9 cellular contexts compared by ENCODE assay signal in the genomic region with DNA sequence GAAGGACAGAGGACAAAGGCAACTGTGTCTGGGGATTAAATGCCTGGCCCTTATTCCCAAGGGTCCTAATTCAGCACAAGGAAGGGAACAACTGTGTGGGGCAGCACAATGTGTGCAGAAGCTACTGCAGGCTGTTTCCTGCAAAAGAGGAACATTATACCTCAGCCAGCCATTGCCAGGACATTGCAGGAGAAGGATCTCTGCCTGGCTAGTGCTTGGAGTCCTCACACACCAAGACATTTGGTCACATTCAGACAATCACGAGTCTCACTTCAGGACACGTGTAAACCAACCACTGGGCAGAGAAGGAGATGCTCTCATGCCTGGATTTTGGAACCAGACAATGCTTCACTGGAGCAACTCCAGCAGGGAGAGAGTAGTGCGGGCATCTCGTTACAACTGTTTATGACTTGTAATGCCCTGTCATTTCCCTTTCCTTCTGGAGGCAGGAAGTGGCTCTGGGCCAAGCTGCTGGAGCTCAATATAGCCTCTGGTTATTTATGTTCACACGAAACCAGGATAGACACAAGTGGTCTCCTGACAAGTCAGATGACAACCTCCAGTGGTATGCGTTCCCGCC. TPM values are rescaled to one million over a fixed set of nuclear protein-coding genes. Genes with fewer than 3 reads are reported as not detected.
DNase-seq lines count a peak whose midpoint lies in the region; ATAC-seq and TF ChIP-seq lines count a peak whose summit lies in the region.
"Had no signal": no experiment of that assay in that cellular context is flagged by ENCODE, and none has a peak within 500 bp of the region (broad histone marks: within the 10 kb centered on the region; RNA-seq: fewer than 3 reads in every experiment).

No MANE protein-coding gene starts in this region.

- H3K27me3 ChIP-seq in Loucy (ENCODE audit: insufficient read depth, low read length, poor library complexity, severe bottlenecking): no peaks in the 10 kb centered on the region
- H3K27me3 ChIP-seq in lung (ENCODE audit: control insufficient read depth, insufficient read depth): no peaks in the 10 kb centered on the region

- TF ChIP-seq CTCF in GM12865 (IDR thresholded peaks at IDR 0.05; ENCODE audit: insufficient read depth, low read depth, low read length, missing control alignments): no peak
- no peak for TF ChIP-seq CTCF in Loucy (conservative IDR thresholded peaks at IDR 0.05; ENCODE audit: low read length)
- TF ChIP-seq CTCF in lung (IDR thresholded peaks at IDR 0.05; ENCODE audit: control extremely low read depth, extremely low read depth): no peak
- TF ChIP-seq CTCF in activated CD8-positive, alpha-beta T cell treated with anti-CD3 and anti-CD28 coated beads for 36 hours (IDR thresholded peaks at IDR 0.05): no peak

- H3K36me3 Mint-ChIP-seq in activated CD8-positive, alpha-beta T cell treated with anti-CD3 and anti-CD28 coated beads for 36 hours (ENCODE audit: low read depth): no peaks in the 10 kb centered on the region

- H2AFZ ChIP-seq in Loucy (ENCODE audit: low read length): peak overlapping the region; percentile 78

- ATAC-seq in lung (ENCODE audit: insufficient read depth, low FRiP score): no peak
- ATAC-seq in activated CD8-positive, alpha-beta T cell treated with anti-CD3 and anti-CD28 coated beads for 36 hours: no peak
- no peak for ATAC-seq in stimulated activated naive CD8-positive, alpha-beta T cell treated with anti-CD3 and anti-CD28 coated beads, Interleukin-15, amount 100 ng/mL, for 72 hours
- ATAC-seq in HG02571 (IDR thresholded peaks at IDR 0.05; ENCODE audit: unreplicated experiment): no peak

- H3F3A ChIP-seq in Loucy (ENCODE audit: low read depth): no peaks in the 10 kb centered on the region

- peak overlapping the region; percentile 24 for H3K9ac ChIP-seq in Loucy (ENCODE audit: low read depth, low read length, poor library complexity, severe bottlenecking)

- no peaks in the 10 kb centered on the region for H4K20me1 ChIP-seq in Loucy (ENCODE audit: insufficient read depth, low read length, poor library complexity, severe bottlenecking)

- H3K9me3 Mint-ChIP-seq in activated CD8-positive, alpha-beta T cell treated with anti-CD3 and anti-CD28 coated beads for 36 hours: no peaks in the 10 kb centered on the region
- H3K9me3 Mint-ChIP-seq in stimulated activated naive CD8-positive, alpha-beta T cell treated with anti-CD3 and anti-CD28 coated beads, Interleukin-15, amount 100 ng/mL, for 72 hours: no peaks in the 10 kb centered on the region
- H3K9me3 Mint-ChIP-seq: stimulated activated naive CD8-positive, alpha-beta T cell treated with anti-CD3 and anti-CD28 coated beads, Interleukin-15, Interleukin-2, amounts not matched to agents 100 ng/mL and 50 ng/mL, for 24 hours had no signal

- H3K4me2 ChIP-seq in Loucy (ENCODE audit: low read depth, low read length, poor library complexity, severe bottlenecking): peak overlapping the region; percentile 43

- H3K9me3 ChIP-seq in Loucy (ENCODE audit: insufficient read depth, low read depth, low read length): no peaks in the 10 kb centered on the region
- H3K9me3 ChIP-seq in lung (ENCODE audit: control insufficient read depth in 2 of 2, insufficient read depth in 1 of 2, low read length in 1 of 2): no peaks in the 10 kb centered on the region

- CTCF ChIA-PET in activated CD8-positive, alpha-beta T cell treated with anti-CD3 and anti-CD28 coated beads for 36 hours (lab: Charles Lee): no interaction called here

- DNase-seq in GM12865 (ENCODE audit: low read depth) (peak; percentile 37), astrocyte of the hippocampus (ENCODE audit: low read depth, low spot score) (peak; percentile 27), lung (ENCODE audit: low spot score) (peak; percentile 41)
- DNase-seq in activated CD8-positive, alpha-beta T cell treated with anti-CD3 and anti-CD28 coated beads for 36 hours: no peak
- DNase-seq in stimulated activated naive CD8-positive, alpha-beta T cell treated with anti-CD3 and anti-CD28 coated beads, Interleukin-15, amount 100 ng/mL, for 72 hours: no peak
- DNase-seq in activated naive CD4-positive, alpha-beta T cell (lab: John Stamatoyannopoulos, UW): no peak

- H3K36me3 ChIP-seq in Loucy (ENCODE audit: insufficient read depth, low read length) (no peaks in the 10 kb centered on the region), lung (ENCODE audit: control insufficient read depth in 2 of 2, insufficient read depth in 2 of 2, low read length in 2 of 2) (no peaks in the 10 kb centered on the region)

- POLR2A ChIA-PET in activated CD8-positive, alpha-beta T cell treated with anti-CD3 and anti-CD28 coated beads for 36 hours (lab: Charles Lee): no interaction called here

- no peak overlapping the region for H3K27ac Mint-ChIP-seq in activated CD8-positive, alpha-beta T cell treated with anti-CD3 and anti-CD28 coated beads for 36 hours
- no peak overlapping the region for H3K27ac Mint-ChIP-seq in stimulated activated naive CD8-positive, alpha-beta T cell treated with anti-CD3 and anti-CD28 coated beads, Interleukin-15, amount 100 ng/mL, for 72 hours
- H3K27ac Mint-ChIP-seq: stimulated activated naive CD8-positive, alpha-beta T cell treated with anti-CD3 and anti-CD28 coated beads, Interleukin-15, Interleukin-2, amounts not matched to agents 100 ng/mL and 50 ng/mL, for 24 hours had no signal

- no peaks in the 10 kb centered on the region for H3K79me2 ChIP-seq in Loucy (ENCODE audit: insufficient read depth, low read length)

- WGBS in lung, 2 donors: 13 to 26% methylated on average over 7 of the region's 7 CpGs

- no peaks in the 10 kb centered on the region for H3K9me2 ChIP-seq in Loucy (replicated peaks; ENCODE audit: low read depth, low read length)

- no peak overlapping the region for H3K4me3 Mint-ChIP-seq in activated CD8-positive, alpha-beta T cell treated with anti-CD3 and anti-CD28 coated beads for 36 hours
- H3K4me3 Mint-ChIP-seq in stimulated activated naive CD8-positive, alpha-beta T cell treated with anti-CD3 and anti-CD28 coated beads, Interleukin-15, amount 100 ng/mL, for 72 hours: no peak overlapping the region
- H3K4me3 Mint-ChIP-seq: stimulated activated naive CD8-positive, alpha-beta T cell treated with anti-CD3 and anti-CD28 coated beads, Interleukin-15, Interleukin-2, amounts not matched to agents 100 ng/mL and 50 ng/mL, for 24 hours had no signal

- intact Hi-C loops in activated CD8-positive, alpha-beta T cell treated with anti-CD3 and anti-CD28 coated beads for 36 hours (cut with micrococcal nuclease): no loop called here

- no peaks in the 10 kb centered on the region for H3K4me1 Mint-ChIP-seq in activated CD8-positive, alpha-beta T cell treated with anti-CD3 and anti-CD28 coated beads for 36 hours (ENCODE audit: low read depth)
- H3K4me1 Mint-ChIP-seq in stimulated activated naive CD8-positive, alpha-beta T cell treated with anti-CD3 and anti-CD28 coated beads, Interleukin-15, amount 100 ng/mL, for 72 hours: no peaks in the 10 kb centered on the region

- peaks cover 23% of the 10 kb centered on the region for H3K4me1 ChIP-seq in Loucy (ENCODE audit: insufficient read depth, low read length, poor library complexity, severe bottlenecking)
- peaks cover 2% of the 10 kb centered on the region in 2 donors for H3K4me1 ChIP-seq in lung (ENCODE audit: control insufficient read depth in 2 of 2, insufficient read depth in 2 of 2, low read length in 2 of 2)

- H3K27ac ChIP-seq in lung (ENCODE audit: low read depth in 1 of 2, low read length in 1 of 2): peak overlapping the region in 1 of 2 donors; percentile 72

- peaks cover 10% of the 10 kb centered on the region for H3K27me3 Mint-ChIP-seq in activated CD8-positive, alpha-beta T cell treated with anti-CD3 and anti-CD28 coated beads for 36 hours
- H3K27me3 Mint-ChIP-seq in stimulated activated naive CD8-positive, alpha-beta T cell treated with anti-CD3 and anti-CD28 coated beads, Interleukin-15, amount 100 ng/mL, for 72 hours: peaks cover 9% of the 10 kb centered on the region

- H3K4me3 ChIP-seq in GM12865 (ENCODE audit: low read depth, low read length) (no peak overlapping the region), Loucy (ENCODE audit: low read length, poor library complexity, severe bottlenecking) (peak overlapping the region; percentile 34), lung (no peak overlapping the region)

RNA-seq across cellular contexts. Expression of a gene that starts 23.9 kb away (rescaled TPM):
- total RNA-seq in lung: 10 to 100 TPM; 14.2 to 27.1 TPM
- polyA plus RNA-seq in lung: 1 to 10 TPM; 3.4 to 4.0 TPM
- under 1 TPM; 0.40 to 0.45 TPM for total RNA-seq in activated CD8-positive, alpha-beta T cell treated with anti-CD3 and anti-CD28 coated beads for 36 hours

Comparison
In these comparisons a context has a peak if more than half of its experiments do, and no peak if none do; other contexts are left out.
1. DNase-seq: peak in GM12865 (single experiment), astrocyte of the hippocampus (single experiment) and lung (single experiment); none in activated CD8-positive, alpha-beta T cell treated with anti-CD3 and anti-CD28 coated beads for 36 hours (single experiment), stimulated activated naive CD8-positive, alpha-beta T cell treated with anti-CD3 and anti-CD28 coated beads, Interleukin-15, amount 100 ng/mL, for 72 hours (0 of 2) and activated naive CD4-positive, alpha-beta T cell (0 of 4).
2. RNA of a gene that starts 23.9 kb away (total RNA-seq): 14.2 to 27.1 TPM in lung; 0.40 to 0.45 TPM in activated CD8-positive, alpha-beta T cell treated with anti-CD3 and anti-CD28 coated beads for 36 hours; every median in the first group is over 10 times any median in the second.